ENCODE assay signal across 8 cellular contexts in the genomic region with DNA sequence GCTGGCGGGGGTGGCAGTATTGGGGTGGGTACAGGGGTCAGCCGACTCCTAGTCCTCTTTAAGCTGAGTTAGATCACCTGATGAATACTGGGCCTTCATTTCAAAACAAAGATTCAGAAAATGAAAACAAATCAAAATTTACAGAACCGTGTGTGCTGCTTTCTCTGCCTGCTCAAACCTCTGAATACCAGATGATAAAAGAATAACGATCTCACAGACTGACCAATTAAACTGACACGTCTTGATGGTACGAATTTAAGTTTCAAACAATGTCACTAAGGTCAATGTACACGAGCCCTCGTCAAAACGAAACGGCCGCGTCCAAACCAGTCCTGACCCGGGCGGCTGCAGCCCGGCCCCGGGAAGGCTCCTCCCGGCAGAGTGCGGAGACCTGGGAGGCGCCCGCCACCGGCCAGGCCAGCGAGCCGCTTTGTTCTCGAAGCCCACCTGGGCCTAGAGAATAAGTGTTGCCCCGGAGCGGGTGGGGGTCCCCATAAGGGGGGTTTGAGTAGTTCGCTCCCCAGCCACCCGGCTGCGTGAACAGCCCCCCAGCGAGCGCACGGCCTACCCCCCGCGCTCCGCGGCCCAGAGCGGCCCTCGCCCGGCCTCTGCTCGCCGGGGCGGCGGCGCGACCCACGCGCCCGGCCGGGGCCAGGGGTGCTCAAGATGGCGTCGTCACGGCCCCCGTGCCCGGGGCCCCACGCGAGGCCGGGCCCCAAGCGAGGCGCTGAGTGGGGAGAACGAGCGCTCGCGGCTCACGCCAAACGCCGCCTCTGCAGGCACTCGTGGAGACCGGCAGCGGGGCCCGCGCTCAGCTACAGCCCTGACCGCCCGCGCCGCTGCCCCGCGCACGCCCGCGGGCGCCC. TPM values are rescaled to one million over a fixed set of nuclear protein-coding genes. Genes with fewer than 3 reads are reported as not detected.
DNase-seq lines count a peak whose midpoint lies in the region; ATAC-seq and TF ChIP-seq lines count a peak whose summit lies in the region.

No MANE protein-coding gene starts in this region.

- intact Hi-C loops in left cardiac atrium (cut with DNase I): no loop called here

- H3K4me3 Mint-ChIP-seq in activated T-cell treated with anti-CD3 and anti-CD28 coated beads, Interleukin-2, amount 50 U/mL, for 72 hours: peak overlapping the region; percentile 92 to 96

- TF ChIP-seq CTCF in AG09309 (IDR thresholded peaks at IDR 0.05; ENCODE audit: control insufficient read depth, insufficient read depth, low read depth, low read length, missing control alignments): no peak

- no peaks in the 10 kb centered on the region for H3K9me3 Mint-ChIP-seq in activated T-cell treated with anti-CD3 and anti-CD28 coated beads, Interleukin-2, amount 50 U/mL, for 72 hours

- ATAC-seq in GM19043 (IDR thresholded peaks at IDR 0.05; ENCODE audit: low read depth, unreplicated experiment): peak; percentile 4
- ATAC-seq in HG03378 (IDR thresholded peaks at IDR 0.05; ENCODE audit: unreplicated experiment): peak; percentile 12
- peak in 1 of 2 donors; percentile 14 for ATAC-seq in activated T-cell treated with anti-CD3 and anti-CD28 coated beads, Interleukin-2, amount 50 U/mL, for 72 hours (replicated peaks in 1 of 2)
- ATAC-seq in left cardiac atrium: peak; percentile 10 to 16

- peaks cover 60% of the 10 kb centered on the region for H3K4me1 Mint-ChIP-seq in activated T-cell treated with anti-CD3 and anti-CD28 coated beads, Interleukin-2, amount 50 U/mL, for 72 hours (ENCODE audit: low read depth)

- H3K4me3 ChIP-seq in AG09309 (ENCODE audit: control insufficient read depth, low read depth, low read length) (peak overlapping the region; percentile 71), skeletal muscle cell (ENCODE audit: low read depth, low read length) (peak overlapping the region; percentile 78)

- no peaks in the 10 kb centered on the region for H3K27me3 Mint-ChIP-seq in activated T-cell treated with anti-CD3 and anti-CD28 coated beads, Interleukin-2, amount 50 U/mL, for 72 hours (ENCODE audit: low read depth)

- no peak for DNase-seq in AG09309 (ENCODE audit: low read depth)
- DNase-seq in activated T-cell treated with anti-CD3 and anti-CD28 coated beads, Interleukin-2, amount 50 U/mL, for 72 hours: peak in 1 of 2 donors; percentile 21
- peak; percentile 47 for DNase-seq in left cardiac atrium
- DNase-seq in skeletal muscle cell (ENCODE audit: low read depth): no peak
- no peak for DNase-seq in NCI-H446 treated with DMSO at 0.1 percent for 48 hours (lab: John Stamatoyannopoulos, UW)
- no peak for DNase-seq in DMS79 (lab: John Stamatoyannopoulos, UW)

- peaks cover 5 to 22% of the 10 kb centered on the region in 2 donors for H3K36me3 Mint-ChIP-seq in activated T-cell treated with anti-CD3 and anti-CD28 coated beads, Interleukin-2, amount 50 U/mL, for 72 hours (ENCODE audit: insufficient read depth in 2 of 2)

- H3K27ac Mint-ChIP-seq in activated T-cell treated with anti-CD3 and anti-CD28 coated beads, Interleukin-2, amount 50 U/mL, for 72 hours: peak overlapping the region; percentile 96

RNA-seq across cellular contexts. Expression of a gene that starts 0.7 kb away (rescaled TPM):
- 100 to 1,000 TPM; 220 to 234 TPM for total RNA-seq in activated T-cell treated with anti-CD3 and anti-CD28 coated beads, Interleukin-2, amount 50 U/mL, for 72 hours
- 100 to 1,000 TPM; 174 to 210 TPM for total RNA-seq in left cardiac atrium

RNA-seq across cellular contexts. Expression of a gene that starts 1.1 kb away (rescaled TPM):
- total RNA-seq in activated T-cell treated with anti-CD3 and anti-CD28 coated beads, Interleukin-2, amount 50 U/mL, for 72 hours: 10 to 100 TPM; 16.1 to 19.8 TPM
- total RNA-seq in left cardiac atrium: 1 to 10 TPM; 7.6 to 7.7 TPM

RNA-seq across cellular contexts. Expression of a gene that starts 20.2 kb away (rescaled TPM):
- 10 to 100 TPM; 37.2 to 45.3 TPM for total RNA-seq in activated T-cell treated with anti-CD3 and anti-CD28 coated beads, Interleukin-2, amount 50 U/mL, for 72 hours
- 10 to 100 TPM; 36.8 to 38.1 TPM for total RNA-seq in left cardiac atrium

RNA-seq across cellular contexts. Expression of a gene that starts 40.3 kb away (rescaled TPM):
- 10 to 100 TPM; 28.3 to 48.2 TPM for total RNA-seq in activated T-cell treated with anti-CD3 and anti-CD28 coated beads, Interleukin-2, amount 50 U/mL, for 72 hours
- total RNA-seq in left cardiac atrium: 10 to 100 TPM; 19.1 to 28.9 TPM
